19 cellular contexts compared by ENCODE assay signal in genomic region chr2:212530373-212530772, GRCh38. TPM values are rescaled to one million over a fixed set of nuclear protein-coding genes. Genes with fewer than 3 reads are reported as not detected.
DNase-seq lines count a peak whose midpoint lies in the region; ATAC-seq and TF ChIP-seq lines count a peak whose summit lies in the region.
"Had no signal": no experiment of that assay in that cellular context is flagged by ENCODE, and none has a peak within 500 bp of the region (broad histone marks: within the 10 kb centered on the region; RNA-seq: fewer than 3 reads in every experiment).

No MANE protein-coding gene starts in this region.

- POLR2A ChIA-PET in A673 (lab: Charles Lee; ENCODE audit: low non-redundant PET), result no interaction called here

- no peaks in the 10 kb centered on the region for H3K9me3 ChIP-seq in A673 (ENCODE audit: low read depth, low read length, poor library complexity, severe bottlenecking)
- no peaks in the 10 kb centered on the region for H3K9me3 ChIP-seq in OCI-LY3 (ENCODE audit: insufficient read depth, low read length)
- no peaks in the 10 kb centered on the region for H3K9me3 ChIP-seq in right cardiac atrium (ENCODE audit: control insufficient read depth, low read length)
- H3K9me3 ChIP-seq: Caco-2 had no signal

- H3K4me2 ChIP-seq in OCI-LY3 (ENCODE audit: low read length), result no peak overlapping the region

- peaks cover 87% of the 10 kb centered on the region for H3K4me1 ChIP-seq in A673 (ENCODE audit: insufficient read depth, low read length, poor library complexity, severe bottlenecking)
- H3K4me1 ChIP-seq in OCI-LY3 (ENCODE audit: low read length), result peaks cover 7% of the 10 kb centered on the region; the same call in 1 of the 2 replicates
- H3K4me1 ChIP-seq in right cardiac atrium (ENCODE audit: control insufficient read depth, insufficient read depth, low read length), result peaks cover 3% of the 10 kb centered on the region
- H3K4me1 ChIP-seq: Caco-2 had no signal

- H3K36me3 ChIP-seq in A673 (ENCODE audit: insufficient read depth, low read length, poor library complexity, severe bottlenecking) (no peaks in the 10 kb centered on the region), OCI-LY3 (replicated peaks; ENCODE audit: low read depth, low read length) (no peaks in the 10 kb centered on the region)

- CTCF ChIA-PET in A673 (lab: Charles Lee), result no interaction called here

- peaks cover 0 to 2% (median 0%) of the 10 kb centered on the region in 7 donors for H3K9me3 Mint-ChIP-seq in CD14-positive monocyte
- H3K9me3 Mint-ChIP-seq: CD4-positive, CD25-positive, alpha-beta regulatory T cell; CD8-positive, alpha-beta T cell had no signal

- H3K9ac ChIP-seq in OCI-LY3 (ENCODE audit: low read length), result no peak overlapping the region
- H3K9ac ChIP-seq: GM23248 had no signal

- DNase-seq in Right ventricle myocardium superior, result no peak
- no peak for DNase-seq in cardiac septum (ENCODE audit: low spot score)
- peak; percentile 83 for DNase-seq in A673 (ENCODE audit: low spot score)
- no peak for DNase-seq in right cardiac atrium
- no peak for DNase-seq in activated CD4-positive, CD25-positive, alpha-beta regulatory T cell (lab: John Stamatoyannopoulos, UW)
- no peak for DNase-seq in iPS-NIHi11 (ENCODE audit: low spot score)
- DNase-seq in CD14-positive monocyte (ENCODE audit: low spot score), result no peak
- DNase-seq: C1 segment of cervical spinal cord; Caco-2; CD4-positive, CD25-positive, alpha-beta regulatory T cell; CD8-positive, alpha-beta T cell; DMS153; DND-41; GM23248; H7; HCEC 1CT had no signal

- H3K4me3 ChIP-seq in A673 (ENCODE audit: low read depth, low read length, poor library complexity, severe bottlenecking), result peak overlapping the region; percentile 31
- no peak overlapping the region for H3K4me3 ChIP-seq in OCI-LY3 (ENCODE audit: low read length)
- no peak overlapping the region for H3K4me3 ChIP-seq in right cardiac atrium (ENCODE audit: low read length)
- H3K4me3 ChIP-seq: GM23248 had no signal

- ATAC-seq in Right ventricle myocardium superior (ENCODE audit: poor library complexity) (peak; percentile 36), right cardiac atrium (peak in 1 of 2 donors; percentile 26)
- ATAC-seq: CD8-positive, alpha-beta T cell had no signal

- intact Hi-C loops in Right ventricle myocardium superior (cut with DNase I), result loop anchor here (10.0 kb wide), 1 partner anchor 526 kb away; no protein-coding TSS in a partner anchor
- intact Hi-C loops in cardiac septum (cut with DNase I), result loop anchor here (10.0 kb wide), 1 partner anchor 166 kb away; no protein-coding TSS in a partner anchor
- intact Hi-C loops in A673 (cut with micrococcal nuclease; ENCODE audit: unreplicated experiment), result loop anchor here (5.0 to 10.0 kb wide), 4 partner anchors 126 to 1076 kb away; no protein-coding TSS in a partner anchor
- intact Hi-C loops in right cardiac atrium (cut with DNase I), result loop anchor here in 1 of 4 donors (10.0 kb wide), 1 partner anchor 376 kb away; no protein-coding TSS in a partner anchor
- intact Hi-C loops in CD14-positive monocyte (cut with micrococcal nuclease), result no loop called here

- no peak overlapping the region for H3K27ac Mint-ChIP-seq in CD14-positive monocyte
- H3K27ac Mint-ChIP-seq: CD4-positive, CD25-positive, alpha-beta regulatory T cell; CD8-positive, alpha-beta T cell had no signal

- BruUV-seq in A673 (replicated peaks; lab: Mats Ljungman, UMichigan), result no TSS peak

- H3K4me1 Mint-ChIP-seq in CD14-positive monocyte, result no peaks in the 10 kb centered on the region
- H3K4me1 Mint-ChIP-seq: CD4-positive, CD25-positive, alpha-beta regulatory T cell had no signal

- no peak overlapping the region for H3K4me3 Mint-ChIP-seq in CD14-positive monocyte
- H3K4me3 Mint-ChIP-seq: CD4-positive, CD25-positive, alpha-beta regulatory T cell; CD8-positive, alpha-beta T cell had no signal

- H3K27me3 ChIP-seq in A673 (replicated peaks; ENCODE audit: insufficient read depth, low read depth, low read length, poor library complexity) (no peaks in the 10 kb centered on the region), OCI-LY3 (ENCODE audit: low read depth, low read length) (no peaks in the 10 kb centered on the region), right cardiac atrium (ENCODE audit: control insufficient read depth, insufficient read depth) (no peaks in the 10 kb centered on the region)

- H4K20me1 ChIP-seq in OCI-LY3 (ENCODE audit: insufficient read depth, low read length), result no peaks in the 10 kb centered on the region

- peaks cover 8 to 15% (median 13%) of the 10 kb centered on the region in 3 donors for H3K27me3 Mint-ChIP-seq in CD14-positive monocyte (ENCODE audit: low read depth in 3 of 3)

- no peak for TF ChIP-seq CTCF in A673 (conservative IDR thresholded peaks at IDR 0.05; ENCODE audit: low read depth, low read length)
- TF ChIP-seq CTCF in OCI-LY3 (IDR thresholded peaks at IDR 0.05; ENCODE audit: low read depth, low read length), result no peak
- no peak for TF ChIP-seq CTCF in CD14-positive monocyte (IDR thresholded peaks at IDR 0.05)

- WGBS in right cardiac atrium, result 57% methylated on average over 1 of the region's 1 CpG

- 0 out of 2 replicates have a peak overlapping the region, but pooled peaks have one; percentile 70 for H2AFZ ChIP-seq in OCI-LY3 (ENCODE audit: low read depth, low read length)
- H2AFZ ChIP-seq: GM23248 had no signal

- H3K36me3 Mint-ChIP-seq in CD14-positive monocyte, result no peaks in the 10 kb centered on the region
- H3K36me3 Mint-ChIP-seq: CD4-positive, CD25-positive, alpha-beta regulatory T cell; CD8-positive, alpha-beta T cell had no signal

- H3K27ac ChIP-seq in A673 (ENCODE audit: low read depth, low read length, poor library complexity, severe bottlenecking), result peak overlapping the region; percentile 74
- no peak overlapping the region for H3K27ac ChIP-seq in OCI-LY3 (ENCODE audit: low read length)
- peak overlapping the region; percentile 27 for H3K27ac ChIP-seq in right cardiac atrium (ENCODE audit: low read length)
- H3K27ac ChIP-seq: 22Rv1, GM23248 had no signal

- no peaks in the 10 kb centered on the region for H3K79me2 ChIP-seq in OCI-LY3 (ENCODE audit: low read length)

RNA-seq across cellular contexts. Expression of gene ERBB4, which starts 8.2 kb away (rescaled TPM):
- total RNA-seq in Right ventricle myocardium superior (11.5 TPM), cardiac septum (13.8 TPM), A673 (2021) (37.5 and 40.6 TPM in 2 replicates), right cardiac atrium (10 to 100 TPM; 29.2 to 38.8 (median 34.4) TPM)
- polyA plus RNA-seq in right cardiac atrium (4.3 TPM), CD14-positive monocyte (not detected)
- total RNA-seq: Caco-2; CD4-positive, CD25-positive, alpha-beta regulatory T cell; CD8-positive, alpha-beta T cell; GM23248 had no signal
- polyA plus RNA-seq: BJ; CD4-positive, CD25-positive, alpha-beta regulatory T cell; GM23248 had no signal

Comparison
In these comparisons a context has a peak if more than half of its experiments do, and no peak if none do; other contexts are left out.
1. intact Hi-C loops: an anchor here in Right ventricle myocardium superior (10.0 kb wide), cardiac septum (10.0 kb wide) and A673 (5.0 to 10.0 kb wide); none called in CD14-positive monocyte.